In genomic region chr21:29082416-29082815, GRCh38 we compare ENCODE assay signal across 15 cellular contexts. TPM values are rescaled to one million over a fixed set of nuclear protein-coding genes. Genes with fewer than 3 reads are reported as not detected.
DNase-seq lines count a peak whose midpoint lies in the region; ATAC-seq and TF ChIP-seq lines count a peak whose summit lies in the region.
"Had no signal": no experiment of that assay in that cellular context is flagged by ENCODE, and none has a peak within 500 bp of the region (broad histone marks: within the 10 kb centered on the region; RNA-seq: fewer than 3 reads in every experiment).

No MANE protein-coding gene starts in this region.

- DNase-seq in DMS79 (lab: John Stamatoyannopoulos, UW) = peak; percentile 13
- DNase-seq in NCI-H2029 (lab: John Stamatoyannopoulos, UW) = peak; percentile 56
- DNase-seq in thyroid gland = peak; percentile 44 to 52
- DNase-seq in right lobe of liver = no peak
- DNase-seq: DMS 273 treated with DMSO at 0.1 percent for 48 hours, EL, KBM-7, NCI-H1436, NCI-H510A treated with DMSO at 0.1 percent for 48 hours had no signal

- no peaks in the 10 kb centered on the region for H3K27me3 ChIP-seq in thyroid gland
- no peaks in the 10 kb centered on the region for H3K27me3 ChIP-seq in right lobe of liver

- intact Hi-C loops in thyroid gland (cut with DNase I) = no loop called here
- intact Hi-C loops in right lobe of liver (cut with DNase I) = no loop called here

- H3K36me3 ChIP-seq in thyroid gland (no peaks in the 10 kb centered on the region), right lobe of liver (no peaks in the 10 kb centered on the region)

- ATAC-seq in esophagus mucosa = peak; percentile 24
- no peak for ATAC-seq in GM18867 (IDR thresholded peaks at IDR 0.05; ENCODE audit: unreplicated experiment)
- no peak for ATAC-seq in GM21576 (IDR thresholded peaks at IDR 0.05; ENCODE audit: unreplicated experiment)
- no peak for ATAC-seq in right lobe of liver
- ATAC-seq: Panc1, Right ventricle myocardium inferior had no signal

- 35 to 54% methylated on average over 2 of the region's 2 CpGs for WGBS in thyroid gland, 2 donors
- WGBS in right lobe of liver (ENCODE audit: insufficient coverage, low coverage, low lambda C conversion rate, missing lambda C conversion rate) = 86% methylated on average over 1 of the region's 2 CpGs

- H3K9me3 ChIP-seq in thyroid gland = no peaks in the 10 kb centered on the region
- H3K9me3 ChIP-seq in right lobe of liver = no peaks in the 10 kb centered on the region

- TF ChIP-seq POLR2A in thyroid gland (IDR thresholded peaks at IDR 0.05) = no peak
- TF ChIP-seq POLR2A in right lobe of liver (IDR thresholded peaks at IDR 0.05) = no peak

- H3K4me3 ChIP-seq in thyroid gland (replicated peaks in 1 of 3) = no peak overlapping the region
- no peak overlapping the region for H3K4me3 ChIP-seq in right lobe of liver
- H3K4me3 ChIP-seq: SK-N-MC had no signal

- H3K4me1 ChIP-seq in thyroid gland (peaks cover 9% of the 10 kb centered on the region in 2 donors), right lobe of liver (peaks cover 0 to 13% (median 0%) of the 10 kb centered on the region in 4 donors)

- no peak overlapping the region for H3K27ac ChIP-seq in thyroid gland
- no peak overlapping the region for H3K27ac ChIP-seq in right lobe of liver
- H3K27ac ChIP-seq: SK-N-MC had no signal

- TF ChIP-seq CTCF in thyroid gland (IDR thresholded peaks at IDR 0.05) (no peak), right lobe of liver (IDR thresholded peaks at IDR 0.05) (no peak)

RNA-seq across cellular contexts. Expression of gene CCT8, which starts 9.0 kb away (rescaled TPM):
- total RNA-seq in esophagus mucosa (105 TPM), thyroid gland (10 to 100 TPM; 75.4 to 99.3 (median 86.7) TPM), right lobe of liver (10 to 100 TPM; 34.3 to 83.1 (median 55.0) TPM)

RNA-seq across cellular contexts. Expression of gene MAP3K7CL, which starts 48.0 kb away (rescaled TPM):
- total RNA-seq in esophagus mucosa = 3.1 TPM
- 1 to 10 TPM; 4.1 to 8.0 (median 4.9) TPM for total RNA-seq in thyroid gland
- total RNA-seq in right lobe of liver = 1 to 10 TPM; 2.0 to 3.5 (median 2.8) TPM

RNA-seq across cellular contexts. Expression of gene USP16, which starts 57.9 kb away (rescaled TPM):
- total RNA-seq in esophagus mucosa (21.7 TPM), thyroid gland (10 to 100 TPM; 40.0 to 53.4 (median 45.7) TPM), right lobe of liver (10 to 100 TPM; 14.1 to 20.5 (median 17.4) TPM)

Comparison
In these comparisons a context has a peak if more than half of its experiments do, and no peak if none do; other contexts are left out.
1. DNase-seq: peak in DMS79 (single experiment), NCI-H2029 (single experiment) and thyroid gland (2 of 2); none in right lobe of liver (0 of 3).